In the genomic region with DNA sequence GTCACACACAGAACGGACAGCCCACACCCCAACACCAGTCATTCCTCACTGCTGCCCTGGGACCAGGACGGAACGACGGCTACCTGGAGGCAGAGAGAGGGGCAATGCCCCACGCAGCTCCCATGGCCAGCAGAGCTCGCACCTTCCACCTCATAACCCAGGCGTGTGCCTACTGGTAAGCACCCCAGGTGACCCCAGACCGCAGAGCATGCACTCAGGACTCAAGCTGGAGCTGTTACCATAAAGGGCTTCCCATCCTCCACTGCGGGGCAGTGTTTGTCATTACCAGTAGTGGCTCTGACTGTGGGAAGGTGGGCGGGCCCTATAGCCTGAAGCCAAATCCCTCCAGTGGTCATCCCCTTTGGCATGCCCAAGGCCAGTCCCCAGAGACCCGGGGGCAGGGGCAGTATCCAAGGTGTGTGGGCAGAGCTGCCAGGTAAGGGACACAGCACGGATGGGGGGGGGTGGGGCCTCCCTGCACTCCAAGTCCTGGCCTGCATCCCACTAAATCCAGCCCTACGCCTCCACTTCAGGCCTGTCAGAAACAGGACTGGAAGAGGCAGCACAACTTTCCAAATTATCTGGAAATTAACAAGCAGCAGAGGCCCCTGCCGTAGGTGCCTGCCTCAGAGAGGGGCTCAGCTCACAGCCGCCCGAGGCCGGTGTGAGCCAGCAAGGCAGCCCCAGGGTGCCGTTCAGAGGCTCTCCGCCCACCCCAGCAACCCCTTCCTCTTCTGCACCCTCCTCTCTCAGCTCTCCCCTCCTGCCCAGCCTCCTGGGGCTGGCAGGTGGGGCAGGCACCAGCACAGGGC, we compare ENCODE assay signal across 10 cellular contexts. TPM values are rescaled to one million over a fixed set of nuclear protein-coding genes. Genes with fewer than 3 reads are reported as not detected.
DNase-seq lines count a peak whose midpoint lies in the region; ATAC-seq and TF ChIP-seq lines count a peak whose summit lies in the region.
"Had no signal": no experiment of that assay in that cellular context is flagged by ENCODE, and none has a peak within 500 bp of the region (broad histone marks: within the 10 kb centered on the region; RNA-seq: fewer than 3 reads in every experiment).

No MANE protein-coding gene starts in this region.

- TF ChIP-seq RAD21 in IMR-90 (IDR thresholded peaks at IDR 0.05; ENCODE audit: low read length), result peak; percentile 10; the same call in 1 of the 2 replicates

- intact Hi-C loops in IMR-90 (cut with micrococcal nuclease), result no loop called here
- intact Hi-C loops in right lobe of liver (cut with DNase I), result no loop called here

- in situ Hi-C loops in IMR-90 (cut with MboI; ENCODE audit: low sequenced_read_pairs) (no loop called here), G401 (cut with HindIII; ENCODE audit: low sequenced_read_pairs) (no loop called here)

- dilution Hi-C loops in IMR-90 (cut with HindIII; ENCODE audit: low sequenced_read_pairs, unreplicated experiment), result no loop called here

- peaks cover 81% of the 10 kb centered on the region for H4K20me1 ChIP-seq in IMR-90 (ENCODE audit: insufficient read depth, low read length)

- H3K4me1 ChIP-seq in IMR-90 (ENCODE audit: control insufficient read depth, insufficient read depth, low read length) (peaks cover 68% of the 10 kb centered on the region), right lobe of liver (peaks cover 0 to 25% (median 11%) of the 10 kb centered on the region in 4 donors), subcutaneous abdominal adipose tissue (ENCODE audit: control insufficient read depth in 5 of 5, insufficient read depth in 5 of 5, low read length in 5 of 5) (peaks cover 16 to 79% (median 72%) of the 10 kb centered on the region in 5 donors)

- TF ChIP-seq POLR2A in IMR-90 (IDR thresholded peaks at IDR 0.05; ENCODE audit: low read depth, low read length), result no peak
- no peak for TF ChIP-seq POLR2A in right lobe of liver (IDR thresholded peaks at IDR 0.05)

- H3K9me3 Mint-ChIP-seq in natural killer cell treated with Interleukin-12 subunit alpha and Interleukin-12 subunit beta and Interleukin-15 and Interleukin-18, amount 100 ng/mL, for 72 hours, result no peaks in the 10 kb centered on the region
- H3K9me3 Mint-ChIP-seq: activated naive CD4-positive, alpha-beta T cell treated with anti-CD3 and anti-CD28 coated beads, Interleukin-2, amount 50 U/mL, for 24 hours had no signal

- WGBS in IMR-90 (ENCODE audit: extremely low coverage in 2 of 2, insufficient read length in 1 of 2), 2 experiments, result 14% methylated on average over 1 of the region's 19 CpGs; no CpG with 5 or more reads in 1 of the 2 experiments
- WGBS in right lobe of liver (ENCODE audit: insufficient coverage, low coverage, low lambda C conversion rate, missing lambda C conversion rate), result 40% methylated on average over 3 of the region's 19 CpGs

- H4K8ac ChIP-seq in IMR-90 (ENCODE audit: low read depth in 2 of 2, low read length in 2 of 2), result peak overlapping the region in 1 of 2 experiments; percentile 31; a peak in 2 of 4 replicates

- no peak overlapping the region for H3K4me3 Mint-ChIP-seq in natural killer cell treated with Interleukin-12 subunit alpha and Interleukin-12 subunit beta and Interleukin-15 and Interleukin-18, amount 100 ng/mL, for 72 hours
- H3K4me3 Mint-ChIP-seq: activated naive CD4-positive, alpha-beta T cell treated with anti-CD3 and anti-CD28 coated beads, Interleukin-2, amount 50 U/mL, for 24 hours had no signal

- H3K4me2 ChIP-seq in IMR-90 (ENCODE audit: low read depth, low read length), result peak overlapping the region; percentile 35; the same call in 1 of the 2 replicates

- H3K56ac ChIP-seq in IMR-90 (ENCODE audit: extremely low read depth, insufficient read depth, low read length), result no peak overlapping the region

- H3K27ac ChIP-seq in IMR-90 (ENCODE audit: insufficient read depth, low read length) (peak overlapping the region; percentile 76), right lobe of liver (peak overlapping the region in 2 of 3 donors; percentile 8 to 29), subcutaneous abdominal adipose tissue (ENCODE audit: low read depth, low read length) (peak overlapping the region; percentile 46)

- H2BK20ac ChIP-seq in IMR-90 (ENCODE audit: low read depth, low read length), result no peak overlapping the region

- H2BK5ac ChIP-seq in IMR-90 (ENCODE audit: low read depth, low read length, poor library complexity, severe bottlenecking), result peak overlapping the region; percentile 72

- 0 out of 2 replicates have a peak overlapping the region, but pooled peaks have one; percentile 26 for H3K9ac ChIP-seq in IMR-90 (ENCODE audit: low read depth, low read length)
- H3K9ac ChIP-seq in subcutaneous abdominal adipose tissue (ENCODE audit: low read length in 5 of 5), result peak overlapping the region in 3 of 5 donors; percentile 1 to 62 (median 21)

- CTCF ChIA-PET in IMR-90 (lab: Yijun Ruan, JAX), result interaction anchor here (0.5 to 0.6 kb wide), 2 partner anchors 174 to 474 kb away, joined by 3 to 4 read pairs; no protein-coding TSS in a partner anchor

- H3K18ac ChIP-seq in IMR-90 (ENCODE audit: low read depth, low read length), result no peak overlapping the region; the same call in 1 of the 2 replicates

- no peak overlapping the region for H3K23ac ChIP-seq in IMR-90 (ENCODE audit: low read depth, low read length)

- no peak overlapping the region for H3K4me3 ChIP-seq in IMR-90 (ENCODE audit: insufficient read depth, low read depth, low read length)
- no peak overlapping the region for H3K4me3 ChIP-seq in right lobe of liver
- peak overlapping the region in 1 of 5 donors; percentile 10 for H3K4me3 ChIP-seq in subcutaneous abdominal adipose tissue (ENCODE audit: low read depth in 1 of 5, low read length in 5 of 5)

- peak overlapping the region; percentile 39; the same call in 1 of the 2 replicates for H3K14ac ChIP-seq in IMR-90 (replicated peaks; ENCODE audit: low read depth, low read length)

- 0 out of 2 replicates have a peak overlapping the region, but pooled peaks have one; percentile 26 for H2BK120ac ChIP-seq in IMR-90 (ENCODE audit: low read depth, low read length)

- no peak for DNase-seq in IMR-90
- DNase-seq in ecto neural progenitor cell (ENCODE audit: low spot score), result peak; percentile 49
- peak in 1 of 3 donors; percentile 47 for DNase-seq in right lobe of liver
- DNase-seq in activated CD4-positive, alpha-beta T cell treated with anti-CD3 and anti-CD28 coated beads, Interleukin-2, amount 50 U/mL, for 4 hours, result no peak
- no peak for DNase-seq in natural killer cell treated with Interleukin-12 subunit alpha and Interleukin-12 subunit beta and Interleukin-15 and Interleukin-18, amount 100 ng/mL, for 72 hours (ENCODE audit: low spot score)
- no peak for DNase-seq in G401 (ENCODE audit: low spot score)
- DNase-seq: T1000 had no signal

- no peak overlapping the region for H3K27ac Mint-ChIP-seq in natural killer cell treated with Interleukin-12 subunit alpha and Interleukin-12 subunit beta and Interleukin-15 and Interleukin-18, amount 100 ng/mL, for 72 hours
- H3K27ac Mint-ChIP-seq: activated naive CD4-positive, alpha-beta T cell treated with anti-CD3 and anti-CD28 coated beads, Interleukin-2, amount 50 U/mL, for 24 hours had no signal

- no peak overlapping the region for H4K91ac ChIP-seq in IMR-90 (ENCODE audit: insufficient read depth, low read depth, low read length)

- H3K4me1 Mint-ChIP-seq in natural killer cell treated with Interleukin-12 subunit alpha and Interleukin-12 subunit beta and Interleukin-15 and Interleukin-18, amount 100 ng/mL, for 72 hours (ENCODE audit: low read depth in 2 of 2), result no peaks in the 10 kb centered on the region
- H3K4me1 Mint-ChIP-seq: activated naive CD4-positive, alpha-beta T cell treated with anti-CD3 and anti-CD28 coated beads, Interleukin-2, amount 50 U/mL, for 24 hours had no signal

- peak overlapping the region; percentile 9 for H2AFZ ChIP-seq in IMR-90 (replicated peaks; ENCODE audit: low read length, poor library complexity)

- peaks cover 0 to 77% of the 10 kb centered on the region in 2 experiments; a peak in 3 of 4 replicates for H3K79me1 ChIP-seq in IMR-90 (ENCODE audit: low read depth in 1 of 2, low read length in 2 of 2)

- peak overlapping the region; percentile 57 for H3K4ac ChIP-seq in IMR-90 (ENCODE audit: low read depth, low read length)

- H2BK15ac ChIP-seq in IMR-90 (ENCODE audit: low read depth, low read length), result no peak overlapping the region

- H3K9me3 ChIP-seq in IMR-90 (ENCODE audit: control insufficient read depth, insufficient read depth, low read length) (no peaks in the 10 kb centered on the region), right lobe of liver (no peaks in the 10 kb centered on the region), subcutaneous abdominal adipose tissue (ENCODE audit: control insufficient read depth in 5 of 5, low read length in 5 of 5) (no peaks in the 10 kb centered on the region)

- peak overlapping the region; percentile 85 for H2AK9ac ChIP-seq in IMR-90 (replicated peaks; ENCODE audit: low read depth, low read length, poor library complexity)

- no peak overlapping the region for H4K5ac ChIP-seq in IMR-90 (ENCODE audit: low read depth, low read length)

- H3K9me1 ChIP-seq in IMR-90 (ENCODE audit: insufficient read depth, low read length), result peaks cover 35% of the 10 kb centered on the region

- POLR2A ChIA-PET in IMR-90 (lab: Charles Lee; ENCODE audit: unreplicated experiment), result no interaction called here

- TF ChIP-seq CTCF in IMR-90 (conservative IDR thresholded peaks at IDR 0.05; ENCODE audit: low read depth, low read length) (peak; percentile 26), right lobe of liver (IDR thresholded peaks at IDR 0.05) (no peak)

- BruUV-seq in IMR-90 (replicated peaks; lab: Mats Ljungman, UMichigan), result no TSS peak

- H2AK5ac ChIP-seq in IMR-90 (ENCODE audit: low read depth, low read length), result peak overlapping the region; percentile 92

- ATAC-seq in IMR-90 (ENCODE audit: low read depth), result no peak
- peak in 1 of 4 donors; percentile 2 for ATAC-seq in right lobe of liver
- ATAC-seq in HG03565 (IDR thresholded peaks at IDR 0.05; ENCODE audit: unreplicated experiment), result no peak
- ATAC-seq in natural killer cell treated with Interleukin-12 subunit alpha and Interleukin-12 subunit beta and Interleukin-15 and Interleukin-18, amount 100 ng/mL, for 72 hours, result no peak

- H3K36me3 ChIP-seq in IMR-90 (ENCODE audit: control insufficient read depth, insufficient read depth, low read length), result 0 out of 2 replicates have a peak, but pooled peaks cover 5% of the 10 kb centered on the region
- H3K36me3 ChIP-seq in right lobe of liver, result no peaks in the 10 kb centered on the region
- no peaks in the 10 kb centered on the region for H3K36me3 ChIP-seq in subcutaneous abdominal adipose tissue (ENCODE audit: control insufficient read depth in 5 of 5, insufficient read depth in 5 of 5, low read length in 5 of 5)

- peaks cover 25 to 38% of the 10 kb centered on the region in 2 donors for H3K27me3 Mint-ChIP-seq in natural killer cell treated with Interleukin-12 subunit alpha and Interleukin-12 subunit beta and Interleukin-15 and Interleukin-18, amount 100 ng/mL, for 72 hours

- H3K27me3 ChIP-seq in IMR-90 (ENCODE audit: control insufficient read depth, insufficient read depth, low read length) (no peaks in the 10 kb centered on the region), right lobe of liver (no peaks in the 10 kb centered on the region), subcutaneous abdominal adipose tissue (ENCODE audit: control insufficient read depth in 5 of 5, insufficient read depth in 4 of 5, low read length in 5 of 5) (peaks cover 0 to 3% (median 0%) of the 10 kb centered on the region in 5 donors)

- no peaks in the 10 kb centered on the region for H3K36me3 Mint-ChIP-seq in natural killer cell treated with Interleukin-12 subunit alpha and Interleukin-12 subunit beta and Interleukin-15 and Interleukin-18, amount 100 ng/mL, for 72 hours
- H3K36me3 Mint-ChIP-seq: activated naive CD4-positive, alpha-beta T cell treated with anti-CD3 and anti-CD28 coated beads, Interleukin-2, amount 50 U/mL, for 24 hours had no signal

RNA-seq across cellular contexts. Expression of gene BCAR1, which starts 4.8 kb away (rescaled TPM):
- 17.8 and 18.1 TPM in 2 replicates for total RNA-seq in IMR-90 (2012; rRNA removed)
- polyA plus RNA-seq in IMR-90 (2012; rRNA removed), result 99.4 and 127 TPM in 2 replicates
- polyA plus RNA-seq in IMR-90 (2012; cell fraction: cytosol; rRNA removed), result 84.8 and 140 TPM in 2 replicates
- polyA plus RNA-seq in IMR-90 (2012; cell fraction: nucleus; rRNA removed; ENCODE audit: low replicate concordance), result 214 and 473 TPM in 2 replicates
- total RNA-seq in right lobe of liver, result 100 to 1,000 TPM in 1 of 6 experiments, 10 to 100 TPM in 5; 29.2 to 108 (median 51.2) TPM
- not detected for total RNA-seq in natural killer cell treated with Interleukin-12 subunit alpha and Interleukin-12 subunit beta and Interleukin-15 and Interleukin-18, amount 100 ng/mL, for 72 hours
- total RNA-seq in G401 (2014; rRNA removed; shearing (Covaris generic)), result 122 and 124 TPM in 2 replicates

RNA-seq across cellular contexts. Expression of gene CTRB1, which starts 37.5 kb away (rescaled TPM):
- total RNA-seq in IMR-90 (2012; rRNA removed) (not detected in 2 replicates), right lobe of liver (not detected)
- not detected in 2 replicates for polyA plus RNA-seq in IMR-90 (2012; rRNA removed)
- not detected in 2 replicates for polyA plus RNA-seq in IMR-90 (2012; cell fraction: cytosol; rRNA removed)
- polyA plus RNA-seq in IMR-90 (2012; cell fraction: nucleus; rRNA removed; ENCODE audit: low replicate concordance), result not detected in 2 replicates
- not detected for total RNA-seq in natural killer cell treated with Interleukin-12 subunit alpha and Interleukin-12 subunit beta and Interleukin-15 and Interleukin-18, amount 100 ng/mL, for 72 hours
- not detected in 2 replicates for total RNA-seq in G401 (2014; rRNA removed; shearing (Covaris generic))

RNA-seq across cellular contexts. Expression of gene CTRB2, which starts 49.3 kb away (rescaled TPM):
- total RNA-seq in IMR-90 (2012; rRNA removed) (not detected in 2 replicates), right lobe of liver (not detected)
- not detected in 2 replicates for polyA plus RNA-seq in IMR-90 (2012; rRNA removed)
- not detected in 2 replicates for polyA plus RNA-seq in IMR-90 (2012; cell fraction: cytosol; rRNA removed)
- 0.09 TPM in 1 of 2 replicates, not detected in the other for polyA plus RNA-seq in IMR-90 (2012; cell fraction: nucleus; rRNA removed; ENCODE audit: low replicate concordance)
- total RNA-seq in natural killer cell treated with Interleukin-12 subunit alpha and Interleukin-12 subunit beta and Interleukin-15 and Interleukin-18, amount 100 ng/mL, for 72 hours, result not detected
- not detected in 2 replicates for total RNA-seq in G401 (2014; rRNA removed; shearing (Covaris generic))

Comparison
In these comparisons a context has a peak if more than half of its experiments do, and no peak if none do; other contexts are left out.
1. H3K27ac ChIP-seq: peak in every context shown above with its lines; median percentile 76 in IMR-90; 46 in subcutaneous abdominal adipose tissue; 18 in right lobe of liver.
2. RNA of gene BCAR1, which starts 4.8 kb away (total RNA-seq): 122 to 124 TPM in G401, 29.2 to 108 TPM in right lobe of liver and 17.8 to 18.1 TPM in IMR-90; not detected in natural killer cell treated with Interleukin-12 subunit alpha and Interleukin-12 subunit beta and Interleukin-15 and Interleukin-18, amount 100 ng/mL, for 72 hours; every median in the first group is over 10 times any median in the second.